Comparison of ENCODE assay signal across 8 cellular contexts in the genomic region with DNA sequence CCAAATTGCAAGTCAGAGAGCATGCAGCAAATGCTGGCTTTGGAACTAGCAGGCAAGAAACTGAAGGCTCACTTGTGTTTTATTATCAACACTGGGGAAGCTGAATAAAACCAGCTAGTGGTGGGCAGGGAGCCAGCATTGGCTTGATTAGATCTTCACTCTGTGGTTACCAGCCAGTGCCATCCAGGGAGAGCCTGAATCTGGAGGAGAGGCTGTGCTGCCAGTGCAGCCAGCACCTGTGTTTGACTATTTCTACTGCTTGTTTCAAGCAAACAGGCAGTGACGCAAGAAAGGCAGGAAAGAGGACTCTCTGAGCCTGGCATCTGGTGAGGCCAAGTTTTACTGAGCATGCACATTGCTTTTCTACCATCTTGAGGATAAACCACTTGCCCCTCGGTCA.
DNase-seq lines count a peak whose midpoint lies in the region; TF ChIP-seq lines count a peak whose summit lies in the region.

No MANE protein-coding gene starts in this region.

- no peaks in the 10 kb centered on the region for H3K4me1 ChIP-seq in colonic mucosa
- peaks cover 0 to 20% (median 5%) of the 10 kb centered on the region in 4 donors for H3K4me1 ChIP-seq in sigmoid colon
- H3K4me1 ChIP-seq in spleen: no peaks in the 10 kb centered on the region

- no peaks in the 10 kb centered on the region for H3K36me3 ChIP-seq in colonic mucosa
- H3K36me3 ChIP-seq in sigmoid colon: no peaks in the 10 kb centered on the region
- no peaks in the 10 kb centered on the region for H3K36me3 ChIP-seq in spleen

- no peaks in the 10 kb centered on the region for H3K36me3 Mint-ChIP-seq in mesothelial cell of epicardium

- intact Hi-C loops in colonic mucosa (cut with DNase I) (no loop called here), sigmoid colon (cut with DNase I) (no loop called here), spleen (cut with DNase I; ENCODE audit: low total_unique reads) (no loop called here)

- no peak overlapping the region for H3K27ac Mint-ChIP-seq in mesothelial cell of epicardium

- no peaks in the 10 kb centered on the region for H3K27me3 Mint-ChIP-seq in mesothelial cell of epicardium (ENCODE audit: low read depth)

- H3K27ac ChIP-seq in colonic mucosa (no peak overlapping the region), sigmoid colon (peak overlapping the region in 2 of 4 donors; percentile 34 to 36), spleen (no peak overlapping the region)

- TF ChIP-seq EP300 in sigmoid colon (IDR thresholded peaks at IDR 0.05): no peak

- TF ChIP-seq POLR2A in sigmoid colon (IDR thresholded peaks at IDR 0.05) (no peak), spleen (IDR thresholded peaks at IDR 0.05) (no peak)

- no peaks in the 10 kb centered on the region for H3K27me3 ChIP-seq in colonic mucosa
- no peaks in the 10 kb centered on the region for H3K27me3 ChIP-seq in sigmoid colon
- H3K27me3 ChIP-seq in spleen (replicated peaks in 1 of 7): no peaks in the 10 kb centered on the region

- H3K9me3 Mint-ChIP-seq in mesothelial cell of epicardium: no peaks in the 10 kb centered on the region

- no peak overlapping the region for H3K9ac ChIP-seq in colonic mucosa (ENCODE audit: low read depth in 2 of 2, low read length in 2 of 2)

- H3K9me3 ChIP-seq in colonic mucosa: no peaks in the 10 kb centered on the region
- no peaks in the 10 kb centered on the region for H3K9me3 ChIP-seq in sigmoid colon
- H3K9me3 ChIP-seq in spleen: no peaks in the 10 kb centered on the region

- H3K4me1 Mint-ChIP-seq in mesothelial cell of epicardium: peaks cover 25% of the 10 kb centered on the region

- H3K4me3 ChIP-seq in colonic mucosa (no peak overlapping the region), sigmoid colon (no peak overlapping the region), spleen (no peak overlapping the region)

- peak; percentile 46 for DNase-seq in HS-27A (ENCODE audit: low read depth)
- DNase-seq in NCI-H446 treated with DMSO at 0.1 percent for 48 hours (lab: John Stamatoyannopoulos, UW): peak; percentile 49
- DNase-seq in colonic mucosa: peak; percentile 32
- DNase-seq in sigmoid colon: peak; percentile 87
- DNase-seq in germinal center (ENCODE audit: low spot score): no peak
- no peak for DNase-seq in spleen
- DNase-seq in mesothelial cell of epicardium (ENCODE audit: low spot score in 2 of 2, unreplicated experiment in 2 of 2): no peak
- DNase-seq in activated naive CD4-positive, alpha-beta T cell (lab: John Stamatoyannopoulos, UW): no peak

- no peak overlapping the region for H3K4me3 Mint-ChIP-seq in mesothelial cell of epicardium

- TF ChIP-seq CTCF in colonic mucosa (IDR thresholded peaks at IDR 0.05): no peak
- TF ChIP-seq CTCF in sigmoid colon (IDR thresholded peaks at IDR 0.05): no peak
- no peak for TF ChIP-seq CTCF in spleen (IDR thresholded peaks at IDR 0.05 in 8 of 11, conservative IDR thresholded peaks at IDR 0.05 in 3 of 11)
- TF ChIP-seq CTCF in mesothelial cell of epicardium (IDR thresholded peaks at IDR 0.05; ENCODE audit: unreplicated experiment): no peak

- WGBS in sigmoid colon, 2 donors: 47 to 58% methylated on average over 2 of the region's 2 CpGs
- WGBS in spleen, 5 donors: 63 to 77% (median 71%) methylated on average over 2 of the region's 2 CpGs

Comparison
In these comparisons a context has a peak if more than half of its experiments do, and no peak if none do; other contexts are left out.
1. DNase-seq: peak in HS-27A (single experiment), NCI-H446 treated with DMSO at 0.1 percent for 48 hours (single experiment), colonic mucosa (single experiment) and sigmoid colon (single experiment); none in germinal center (single experiment), spleen (single experiment), mesothelial cell of epicardium (0 of 2) and activated naive CD4-positive, alpha-beta T cell (0 of 4).